ENCODE assay signal across 8 cellular contexts in genomic region chr4:173169178-173169427, GRCh38. TPM values are rescaled to one million over a fixed set of nuclear protein-coding genes. Genes with fewer than 3 reads are reported as not detected.
A peak's percentile ranks its signal among the peaks of the same experiment; 100 is the strongest.
DNase-seq lines count a peak whose midpoint lies in the region; ATAC-seq and TF ChIP-seq lines count a peak whose summit lies in the region.

No MANE protein-coding gene starts in this region.

- peaks cover 11% of the 10 kb centered on the region for H3K36me3 Mint-ChIP-seq in endothelial cell (ENCODE audit: low read depth, unreplicated experiment)

- peak overlapping the region; percentile 94 for H2BK120ac ChIP-seq in mesenchymal stem cell (ENCODE audit: low read depth, low read length)

- peak overlapping the region in 1 of 2 experiments; percentile 88 for H3K4ac ChIP-seq in mesenchymal stem cell (ENCODE audit: low read depth in 1 of 2, low read length in 2 of 2)

- H2BK15ac ChIP-seq in mesenchymal stem cell (ENCODE audit: low read depth, poor library complexity, severe bottlenecking), result peak overlapping the region; percentile 97

- H2AFZ ChIP-seq in mesenchymal stem cell (ENCODE audit: low read depth, low read length), result peak overlapping the region; percentile 76

- peak overlapping the region; percentile 28 for H4K8ac ChIP-seq in mesenchymal stem cell (ENCODE audit: low read length)

- no peak overlapping the region for H3K14ac ChIP-seq in mesenchymal stem cell (ENCODE audit: low read length in 2 of 2)

- peaks cover 10% of the 10 kb centered on the region for H3K4me1 ChIP-seq in cardiac muscle cell (ENCODE audit: low read depth)
- H3K4me1 ChIP-seq in mesenchymal stem cell (ENCODE audit: control insufficient read depth, insufficient read depth, low read depth, low read length), result peaks cover 11% of the 10 kb centered on the region
- H3K4me1 ChIP-seq in aorta (ENCODE audit: control insufficient read depth in 1 of 2, insufficient read depth in 2 of 2, low read length in 2 of 2), result peaks cover 0 to 3% of the 10 kb centered on the region in 2 donors

- no peak overlapping the region for H3K4me3 Mint-ChIP-seq in endothelial cell (ENCODE audit: unreplicated experiment)

- H4K91ac ChIP-seq in mesenchymal stem cell (ENCODE audit: low read length), result peak overlapping the region; percentile 68

- H3K27me3 Mint-ChIP-seq in endothelial cell (ENCODE audit: unreplicated experiment), result peaks cover 18% of the 10 kb centered on the region

- peak overlapping the region; percentile 92 to 94 for H3K18ac ChIP-seq in mesenchymal stem cell (ENCODE audit: low read depth in 1 of 2, low read length in 2 of 2)

- peaks cover 55% of the 10 kb centered on the region for H3K4me1 Mint-ChIP-seq in endothelial cell (ENCODE audit: unreplicated experiment)

- H2BK12ac ChIP-seq in mesenchymal stem cell (ENCODE audit: low read length in 2 of 2), result peak overlapping the region in 1 of 2 experiments; percentile 63

- peak overlapping the region in 1 of 2 experiments; percentile 72 for H3K23ac ChIP-seq in mesenchymal stem cell (ENCODE audit: low read length in 2 of 2)

- no peaks in the 10 kb centered on the region for H3K9me3 Mint-ChIP-seq in endothelial cell (ENCODE audit: unreplicated experiment)

- ATAC-seq in aorta (ENCODE audit: low FRiP score), result no peak

- H3K36me3 ChIP-seq in cardiac muscle cell (no peaks in the 10 kb centered on the region), mesenchymal stem cell (ENCODE audit: control insufficient read depth in 1 of 2, insufficient read depth in 2 of 2, low read depth in 1 of 2, low read length in 2 of 2) (peaks cover 3 to 23% of the 10 kb centered on the region in 2 experiments), aorta (ENCODE audit: control insufficient read depth in 1 of 2, insufficient read depth in 2 of 2, low read length in 1 of 2) (no peaks in the 10 kb centered on the region)

- H2BK5ac ChIP-seq in mesenchymal stem cell (ENCODE audit: low read depth, low read length, poor library complexity, severe bottlenecking), result peak overlapping the region; percentile 99

- intact Hi-C loops in cardiac septum (cut with DNase I) (loop anchor here (2.0 kb wide), 1 partner anchor 202 kb away; the partner anchor contains the start of gene SAP30), aorta (cut with DNase I) (loop anchor here (2.0 to 10.0 kb wide), 3 partner anchors 83 to 144 kb away; no protein-coding TSS in a partner anchor)

- H2AK5ac ChIP-seq in mesenchymal stem cell (ENCODE audit: low read length, severe bottlenecking), result no peak overlapping the region

- peak overlapping the region; percentile 97 for H3K4me3 ChIP-seq in cardiac muscle cell
- H3K4me3 ChIP-seq in mesenchymal stem cell (ENCODE audit: insufficient read depth in 1 of 2, low read depth in 1 of 2, low read length in 2 of 2), result peak overlapping the region; percentile 93 to 95
- H3K4me3 ChIP-seq in aorta (ENCODE audit: low read length in 2 of 2), result peak overlapping the region; percentile 77 to 83

- no peaks in the 10 kb centered on the region for H3K27me3 ChIP-seq in cardiac muscle cell
- H3K27me3 ChIP-seq in mesenchymal stem cell (ENCODE audit: control insufficient read depth in 1 of 2, insufficient read depth in 1 of 2, low read length in 2 of 2), result no peaks in the 10 kb centered on the region
- no peaks in the 10 kb centered on the region for H3K27me3 ChIP-seq in aorta (ENCODE audit: control insufficient read depth in 1 of 2, insufficient read depth in 2 of 2, low read length in 1 of 2)

- TF ChIP-seq CTCF in cardiac muscle cell (IDR thresholded peaks at IDR 0.05; ENCODE audit: low read depth, low read length) (no peak), endothelial cell (IDR thresholded peaks at IDR 0.05; ENCODE audit: unreplicated experiment) (no peak)

- H3K9me3 ChIP-seq in cardiac muscle cell (ENCODE audit: low read depth), result no peaks in the 10 kb centered on the region
- H3K9me3 ChIP-seq in mesenchymal stem cell (ENCODE audit: control insufficient read depth, low read length), result no peaks in the 10 kb centered on the region
- no peaks in the 10 kb centered on the region for H3K9me3 ChIP-seq in aorta (ENCODE audit: control insufficient read depth, low read length)

- H3K4me2 ChIP-seq in mesenchymal stem cell (ENCODE audit: low read length, poor library complexity, severe bottlenecking), result peak overlapping the region; percentile 20

- peak overlapping the region; percentile 90 for H3K9ac ChIP-seq in mesenchymal stem cell (ENCODE audit: low read length)

- WGBS in mesenchymal stem cell, result 1% methylated on average over 18 of the region's 41 CpGs
- 0 to 2% methylated on average over 17 to 41 of the region's 41 CpGs for WGBS in aorta, 2 donors

- peaks cover 4% of the 10 kb centered on the region for H3K79me1 ChIP-seq in mesenchymal stem cell (replicated peaks; ENCODE audit: low read length, poor library complexity, severe bottlenecking)

- H3K27ac Mint-ChIP-seq in endothelial cell (ENCODE audit: unreplicated experiment), result no peak overlapping the region

- H3K27ac ChIP-seq in cardiac muscle cell, result peak overlapping the region; percentile 68
- no peak overlapping the region for H3K27ac ChIP-seq in mesenchymal stem cell (ENCODE audit: low read length, poor library complexity, severe bottlenecking)
- H3K27ac ChIP-seq in aorta (ENCODE audit: low read depth in 1 of 2, low read length in 2 of 2), result peak overlapping the region; percentile 25 to 79

- no peak for DNase-seq in cardiac muscle cell (ENCODE audit: low read depth in 1 of 2, low spot score in 1 of 2)
- DNase-seq in cardiac septum (ENCODE audit: low spot score), result no peak
- DNase-seq in cerebellum (ENCODE audit: low spot score), result peak; percentile 41
- no peak for DNase-seq in mesenchymal stem cell
- DNase-seq in aorta, result no peak
- no peak for DNase-seq in HuH-7 (ENCODE audit: low spot score)
- DNase-seq in NCI-H2107 (lab: John Stamatoyannopoulos, UW), result no peak
- no peak for DNase-seq in endothelial cell (ENCODE audit: low spot score)

RNA-seq across cellular contexts. Expression of gene GALNT7, which starts 0.5 kb away (rescaled TPM):
- total RNA-seq in cardiac muscle cell (12.9 and 16.2 TPM in 2 replicates), cardiac septum (7.2 TPM), cerebellum (49.3 TPM), aorta (10 to 100 TPM; 20.3 to 29.8 TPM), endothelial cell (ENCODE audit: unreplicated experiment) (80.9 TPM)
- polyA plus RNA-seq in cardiac muscle cell (14.1 and 24.5 TPM in 2 replicates), aorta (10 to 100 TPM in 1 of 2 donors, 1 to 10 TPM in 1; 6.3 to 12.1 TPM)
- polyA plus RNA-seq in mesenchymal stem cell (2013, experiment 1 of 2), result 20.9 TPM
- polyA plus RNA-seq in mesenchymal stem cell (2013, experiment 2 of 2), result 21.9 TPM
